ENCODE assay signal across 10 cellular contexts in genomic region chr2:159140070-159140774, GRCh38.
DNase-seq lines count a peak whose midpoint lies in the region; ATAC-seq and TF ChIP-seq lines count a peak whose summit lies in the region.
"Had no signal": no experiment of that assay in that cellular context is flagged by ENCODE, and none has a peak within 500 bp of the region (broad histone marks: within the 10 kb centered on the region; RNA-seq: fewer than 3 reads in every experiment).

No MANE protein-coding gene starts in this region.

- H3K4me2 ChIP-seq in GM23248 (ENCODE audit: unreplicated experiment) (peak overlapping the region; percentile 26), osteoblast (ENCODE audit: insufficient read depth, low read length) (no peak overlapping the region)

- peaks cover 52% of the 10 kb centered on the region for H3F3A ChIP-seq in GM23248 (ENCODE audit: insufficient read depth)

- in situ Hi-C loops in GM23248 (cut with MboI) = no loop called here

- no peaks in the 10 kb centered on the region for H3K36me3 ChIP-seq in GM23248 (ENCODE audit: low read depth)
- H3K36me3 ChIP-seq in osteoblast (ENCODE audit: insufficient read depth, low read length) = no peaks in the 10 kb centered on the region

- peak overlapping the region; percentile 7; the same call in 1 of the 2 replicates for H3K9ac ChIP-seq in GM23248

- H3K27me3 ChIP-seq in GM23248 (replicated peaks; ENCODE audit: insufficient read depth) (no peaks in the 10 kb centered on the region), osteoblast (ENCODE audit: insufficient read depth, low read length) (no peaks in the 10 kb centered on the region)

- peak overlapping the region; percentile 62 for H3K27ac ChIP-seq in GM23248
- peak overlapping the region; percentile 81 for H3K27ac ChIP-seq in osteoblast (ENCODE audit: low read depth, low read length)

- TF ChIP-seq CTCF in choroid plexus epithelial cell (conservative IDR thresholded peaks at IDR 0.05; ENCODE audit: low read depth, low read length) (no peak), osteoblast (IDR thresholded peaks at IDR 0.05; ENCODE audit: extremely low read depth, low read depth, low read length) (no peak)

- H3K9me2 ChIP-seq in GM23248 (ENCODE audit: insufficient read depth) = no peaks in the 10 kb centered on the region

- ATAC-seq in GM18907 (IDR thresholded peaks at IDR 0.05; ENCODE audit: unreplicated experiment) (no peak), GM21360 (IDR thresholded peaks at IDR 0.05; ENCODE audit: unreplicated experiment) (no peak)
- ATAC-seq: natural killer cell treated with Interleukin-12 subunit alpha and Interleukin-12 subunit beta and Interleukin-15 and Interleukin-18, amount 100 ng/mL, for 72 hours had no signal

- H3K4me1 ChIP-seq in GM23248 (ENCODE audit: insufficient read depth) (peaks cover 58% of the 10 kb centered on the region), osteoblast (ENCODE audit: insufficient read depth, low read length) (peaks cover 52% of the 10 kb centered on the region)

- 27 to 37% methylated on average over 2 of the region's 2 CpGs for WGBS in GM23248 (ENCODE audit: low coverage in 1 of 2, low lambda C conversion rate in 2 of 2, missing lambda C conversion rate in 2 of 2), 2 experiments

- H4K20me1 ChIP-seq in GM23248 (ENCODE audit: insufficient read depth) (no peaks in the 10 kb centered on the region), osteoblast (ENCODE audit: insufficient read depth, low read length) (no peaks in the 10 kb centered on the region)

- H2AFZ ChIP-seq in GM23248 (no peak overlapping the region), osteoblast (ENCODE audit: low read length) (no peak overlapping the region)

- no peaks in the 10 kb centered on the region for H3K9me3 ChIP-seq in GM23248 (ENCODE audit: low read depth)
- no peaks in the 10 kb centered on the region for H3K9me3 ChIP-seq in osteoblast (ENCODE audit: low read depth, low read length)

- H3K4me3 ChIP-seq in GM23248 (no peak overlapping the region), choroid plexus epithelial cell (ENCODE audit: low read depth, low read length) (no peak overlapping the region), osteoblast (ENCODE audit: insufficient read depth, low read length) (no peak overlapping the region)

- DNase-seq in GM23248 (peak; percentile 88), NOMO-1 treated with DMSO at 0.1 percent for 48 hours (lab: John Stamatoyannopoulos, UW; ENCODE audit: unreplicated experiment) (peak; percentile 69), choroid plexus epithelial cell (ENCODE audit: low read depth) (peak; percentile 72), osteoblast (ENCODE audit: insufficient read length, low spot score, missing footprints) (no peak), cerebellar nuclear complex (lab: John Stamatoyannopoulos, UW) (no peak)
- DNase-seq: caudate nucleus, NCI-H526 treated with DMSO at 0.1 percent for 48 hours had no signal

- peaks cover 30% of the 10 kb centered on the region for H3K79me2 ChIP-seq in GM23248 (ENCODE audit: insufficient read depth)
- peaks cover 4% of the 10 kb centered on the region for H3K79me2 ChIP-seq in osteoblast (ENCODE audit: insufficient read depth, low read length)

Comparison
In these comparisons a context has a peak if more than half of its experiments do, and no peak if none do; other contexts are left out.
1. DNase-seq: peak in GM23248 (single experiment), NOMO-1 treated with DMSO at 0.1 percent for 48 hours (single experiment) and choroid plexus epithelial cell (single experiment); none in osteoblast (single experiment) and cerebellar nuclear complex (0 of 2).